Comparison of ENCODE assay signal across 14 cellular contexts in genomic region chr6:42239736-42240375, GRCh38. TPM values are rescaled to one million over a fixed set of nuclear protein-coding genes. Genes with fewer than 3 reads are reported as not detected.
A peak's percentile ranks its signal among the peaks of the same experiment; 100 is the strongest.
DNase-seq lines count a peak whose midpoint lies in the region; ATAC-seq and TF ChIP-seq lines count a peak whose summit lies in the region.
"Had no signal": no experiment of that assay in that cellular context is flagged by ENCODE, and none has a peak within 500 bp of the region (broad histone marks: within the 10 kb centered on the region; RNA-seq: fewer than 3 reads in every experiment).

No MANE protein-coding gene starts in this region.

- H3K4me3 ChIP-seq in fibroblast of mammary gland (ENCODE audit: control insufficient read depth, low read depth, low read length), result no peak overlapping the region
- H3K4me3 ChIP-seq: esophagus muscularis mucosa, pancreas, testis had no signal

- H3K36me3 Mint-ChIP-seq in activated T-cell treated with anti-CD3 and anti-CD28 coated beads, Interleukin-2, amount 50 U/mL, for 72 hours (ENCODE audit: insufficient read depth in 2 of 2), result peaks cover 10 to 14% of the 10 kb centered on the region in 2 donors
- peaks cover 0 to 3% of the 10 kb centered on the region in 2 donors for H3K36me3 Mint-ChIP-seq in stimulated activated naive B cell treated with anti-CD40 and anti-IgM and Interleukin-4, amounts not matched to agents 10 μg/mL and 1 μg/mL and 100 μg/mL, for 72 hours

- peaks cover 30% of the 10 kb centered on the region for H3K4me1 Mint-ChIP-seq in activated T-cell treated with anti-CD3 and anti-CD28 coated beads, Interleukin-2, amount 50 U/mL, for 72 hours (ENCODE audit: low read depth)
- peaks cover 25 to 34% of the 10 kb centered on the region in 2 donors for H3K4me1 Mint-ChIP-seq in stimulated activated naive B cell treated with anti-CD40 and anti-IgM and Interleukin-4, amounts not matched to agents 10 μg/mL and 1 μg/mL and 100 μg/mL, for 72 hours
- no peaks in the 10 kb centered on the region for H3K4me1 Mint-ChIP-seq in stimulated activated naive CD8-positive, alpha-beta T cell treated with anti-CD3 and anti-CD28 coated beads, Interleukin-15, amount 100 ng/mL, for 72 hours

- H3K4me3 Mint-ChIP-seq in activated T-cell treated with anti-CD3 and anti-CD28 coated beads, Interleukin-2, amount 50 U/mL, for 72 hours, result no peak overlapping the region
- no peak overlapping the region for H3K4me3 Mint-ChIP-seq in stimulated activated naive B cell treated with anti-CD40 and anti-IgM and Interleukin-4, amounts not matched to agents 10 μg/mL and 1 μg/mL and 100 μg/mL, for 72 hours
- no peak overlapping the region for H3K4me3 Mint-ChIP-seq in stimulated activated naive CD8-positive, alpha-beta T cell treated with anti-CD3 and anti-CD28 coated beads, Interleukin-15, amount 100 ng/mL, for 72 hours

- TF ChIP-seq CTCF in fibroblast of mammary gland (conservative IDR thresholded peaks at IDR 0.05; ENCODE audit: control insufficient read depth, insufficient read depth, low read depth, low read length), result no peak

- H3K9me3 Mint-ChIP-seq in activated T-cell treated with anti-CD3 and anti-CD28 coated beads, Interleukin-2, amount 50 U/mL, for 72 hours, result no peaks in the 10 kb centered on the region
- H3K9me3 Mint-ChIP-seq in stimulated activated naive B cell treated with anti-CD40 and anti-IgM and Interleukin-4, amounts not matched to agents 10 μg/mL and 1 μg/mL and 100 μg/mL, for 72 hours, result no peaks in the 10 kb centered on the region
- no peaks in the 10 kb centered on the region for H3K9me3 Mint-ChIP-seq in stimulated activated naive CD8-positive, alpha-beta T cell treated with anti-CD3 and anti-CD28 coated beads, Interleukin-15, amount 100 ng/mL, for 72 hours

- no peaks in the 10 kb centered on the region for H3K27me3 Mint-ChIP-seq in activated T-cell treated with anti-CD3 and anti-CD28 coated beads, Interleukin-2, amount 50 U/mL, for 72 hours (ENCODE audit: low read depth)
- no peaks in the 10 kb centered on the region for H3K27me3 Mint-ChIP-seq in stimulated activated naive B cell treated with anti-CD40 and anti-IgM and Interleukin-4, amounts not matched to agents 10 μg/mL and 1 μg/mL and 100 μg/mL, for 72 hours
- H3K27me3 Mint-ChIP-seq in stimulated activated naive CD8-positive, alpha-beta T cell treated with anti-CD3 and anti-CD28 coated beads, Interleukin-15, amount 100 ng/mL, for 72 hours, result no peaks in the 10 kb centered on the region

- H3K27ac Mint-ChIP-seq in activated T-cell treated with anti-CD3 and anti-CD28 coated beads, Interleukin-2, amount 50 U/mL, for 72 hours, result peak overlapping the region; percentile 15
- H3K27ac Mint-ChIP-seq in stimulated activated naive B cell treated with anti-CD40 and anti-IgM and Interleukin-4, amounts not matched to agents 10 μg/mL and 1 μg/mL and 100 μg/mL, for 72 hours, result peak overlapping the region; percentile 48
- peak overlapping the region in 1 of 2 donors; percentile 43 for H3K27ac Mint-ChIP-seq in stimulated activated naive CD8-positive, alpha-beta T cell treated with anti-CD3 and anti-CD28 coated beads, Interleukin-15, amount 100 ng/mL, for 72 hours

- ATAC-seq in activated T-cell treated with anti-CD3 and anti-CD28 coated beads, Interleukin-2, amount 50 U/mL, for 72 hours (replicated peaks in 1 of 2), result no peak
- ATAC-seq in stimulated activated naive B cell treated with anti-CD40 and anti-IgM and Interleukin-4, amounts not matched to agents 10 μg/mL and 1 μg/mL and 100 μg/mL, for 72 hours (replicated peaks), result no peak
- no peak for ATAC-seq in stimulated activated naive CD8-positive, alpha-beta T cell treated with anti-CD3 and anti-CD28 coated beads, Interleukin-15, amount 100 ng/mL, for 72 hours

- no peak for DNase-seq in activated T-cell treated with anti-CD3 and anti-CD28 coated beads, Interleukin-2, amount 50 U/mL, for 72 hours
- DNase-seq in activated T-cell treated with anti-CD3 and anti-CD28 coated beads, Interleukin-2, amount 50 U/mL, for 1 hour, result no peak
- DNase-seq in RPMI7951 (ENCODE audit: low read depth) (peak; percentile 63), fibroblast of mammary gland (ENCODE audit: low read depth) (peak; percentile 72), NCI-H1694 (lab: John Stamatoyannopoulos, UW) (no peak)
- no peak for DNase-seq in stimulated activated naive B cell treated with anti-CD40 and anti-IgM and Interleukin-4, amounts not matched to agents 10 μg/mL and 1 μg/mL and 100 μg/mL, for 72 hours
- DNase-seq in stimulated activated naive CD8-positive, alpha-beta T cell treated with anti-CD3 and anti-CD28 coated beads, Interleukin-15, amount 100 ng/mL, for 72 hours, result no peak
- DNase-seq in effector CD4-positive, alpha-beta T cell, result no peak
- DNase-seq: anterior cingulate cortex, NCI-H1930, pancreas, T-helper 2 cell, testis had no signal

RNA-seq across cellular contexts. Expression of gene MRPS10, which starts 22.2 kb away (rescaled TPM):
- 10 to 100 TPM; 39.0 to 39.8 TPM for total RNA-seq in activated T-cell treated with anti-CD3 and anti-CD28 coated beads, Interleukin-2, amount 50 U/mL, for 72 hours
- total RNA-seq in RPMI7951 (2014; rRNA removed; shearing (Covaris generic)), result 65.0 and 72.9 TPM in 2 replicates

RNA-seq across cellular contexts. Expression of gene GUCA1B, which starts 45.1 kb away (rescaled TPM):
- total RNA-seq in activated T-cell treated with anti-CD3 and anti-CD28 coated beads, Interleukin-2, amount 50 U/mL, for 72 hours, result 1 to 10 TPM; 4.8 to 6.5 TPM
- 0.39 TPM in 1 of 2 replicates, not detected in the other for total RNA-seq in RPMI7951 (2014; rRNA removed; shearing (Covaris generic))

Comparison
In these comparisons a context has a peak if more than half of its experiments do, and no peak if none do; other contexts are left out.
1. DNase-seq: peak in RPMI7951 (single experiment) and fibroblast of mammary gland (single experiment); none in activated T-cell treated with anti-CD3 and anti-CD28 coated beads, Interleukin-2, amount 50 U/mL, for 72 hours (0 of 2), activated T-cell treated with anti-CD3 and anti-CD28 coated beads, Interleukin-2, amount 50 U/mL, for 1 hour (single experiment), stimulated activated naive B cell treated with anti-CD40 and anti-IgM and Interleukin-4, amounts not matched to agents 10 μg/mL and 1 μg/mL and 100 μg/mL, for 72 hours (single experiment), stimulated activated naive CD8-positive, alpha-beta T cell treated with anti-CD3 and anti-CD28 coated beads, Interleukin-15, amount 100 ng/mL, for 72 hours (0 of 2), effector CD4-positive, alpha-beta T cell (single experiment) and NCI-H1694 (single experiment).